Comparison of ENCODE assay signal across 8 cellular contexts in genomic region chr12:51009038-51009437, GRCh38. TPM values are rescaled to one million over a fixed set of nuclear protein-coding genes. Genes with fewer than 3 reads are reported as not detected.
A peak's percentile ranks its signal among the peaks of the same experiment; 100 is the strongest.
DNase-seq lines count a peak whose midpoint lies in the region; ATAC-seq, FAIRE-seq and TF ChIP-seq lines count a peak whose summit lies in the region.

No MANE protein-coding gene starts in this region.

- H2BK120ac ChIP-seq in trophoblast cell (ENCODE audit: insufficient read depth, low read length, poor library complexity), result no peak overlapping the region

- H3K14ac ChIP-seq in trophoblast cell (ENCODE audit: low read length), result no peak overlapping the region

- no peak overlapping the region for H4K91ac ChIP-seq in trophoblast cell (ENCODE audit: low read depth, low read length)

- TF ChIP-seq CTCF in HL-60 (IDR thresholded peaks at IDR 0.05; ENCODE audit: insufficient read depth, low read length), result no peak
- TF ChIP-seq CTCF in esophagus squamous epithelium (IDR thresholded peaks at IDR 0.05), result no peak
- TF ChIP-seq CTCF in D721Med (IDR thresholded peaks at IDR 0.05; ENCODE audit: insufficient read depth, missing control alignments), result no peak

- H3K23ac ChIP-seq in trophoblast cell (ENCODE audit: low read length), result no peak overlapping the region

- TF ChIP-seq POLR2A in esophagus squamous epithelium (IDR thresholded peaks at IDR 0.05), result peak in 2 of 4 donors; percentile 21 to 32

- H3K27ac ChIP-seq in HL-60 (replicated peaks) (peak overlapping the region; percentile 72), esophagus squamous epithelium (peak overlapping the region in 3 of 4 donors; percentile 20 to 55 (median 51)), trophoblast cell (ENCODE audit: low read depth, low read length) (no peak overlapping the region)

- no peak overlapping the region for H3K18ac ChIP-seq in trophoblast cell (ENCODE audit: low read length)

- H3K4me3 ChIP-seq in HL-60 (replicated peaks; ENCODE audit: insufficient read depth, low read length) (no peak overlapping the region), esophagus squamous epithelium (no peak overlapping the region), trophoblast cell (ENCODE audit: low read depth, low read length) (no peak overlapping the region)

- no peak overlapping the region for H2AFZ ChIP-seq in trophoblast cell (ENCODE audit: insufficient read depth, low read length, poor library complexity)

- H3K27me3 ChIP-seq in HL-60 (ENCODE audit: insufficient read depth, poor library complexity, severe bottlenecking) (no peaks in the 10 kb centered on the region), esophagus squamous epithelium (no peaks in the 10 kb centered on the region), trophoblast cell (ENCODE audit: insufficient read depth, low read length) (no peaks in the 10 kb centered on the region)

- peaks cover 8 to 39% (median 11%) of the 10 kb centered on the region in 3 donors for H3K4me1 ChIP-seq in esophagus squamous epithelium
- peaks cover 7 to 12% of the 10 kb centered on the region in 2 experiments for H3K4me1 ChIP-seq in trophoblast cell (ENCODE audit: control insufficient read depth in 1 of 2, insufficient read depth in 2 of 2, low read length in 2 of 2)

- H3K79me2 ChIP-seq in trophoblast cell (ENCODE audit: control insufficient read depth, insufficient read depth, low read length, poor library complexity), result peaks cover 2% of the 10 kb centered on the region

- H3K4ac ChIP-seq in trophoblast cell (ENCODE audit: low read depth, low read length), result peak overlapping the region; percentile 40

- H2AK5ac ChIP-seq in trophoblast cell (ENCODE audit: low read length), result no peak overlapping the region

- H3K4me2 ChIP-seq in trophoblast cell (ENCODE audit: low read length), result no peak overlapping the region

- intact Hi-C loops in esophagus squamous epithelium (cut with DNase I), result no loop called here

- no peak overlapping the region for H4K8ac ChIP-seq in trophoblast cell (ENCODE audit: low read depth, low read length)

- H3K79me1 ChIP-seq in trophoblast cell (ENCODE audit: low read length), result peaks cover 11% of the 10 kb centered on the region

- no peak overlapping the region for H2BK5ac ChIP-seq in trophoblast cell (ENCODE audit: low read depth, low read length, poor library complexity)

- H4K12ac ChIP-seq in trophoblast cell (ENCODE audit: low read depth, low read length), result no peak overlapping the region

- H3K36me3 ChIP-seq in esophagus squamous epithelium (peaks cover 0 to 43% (median 4%) of the 10 kb centered on the region in 3 donors), trophoblast cell (ENCODE audit: control insufficient read depth in 1 of 2, insufficient read depth in 2 of 2, low read length in 2 of 2) (peaks cover 7 to 10% of the 10 kb centered on the region in 2 experiments)

- ATAC-seq in GM18517 (IDR thresholded peaks at IDR 0.05; ENCODE audit: unreplicated experiment), result no peak

- no peak for FAIRE-seq in D721Med (lab: Jason Lieb, UNC)

- H2BK12ac ChIP-seq in trophoblast cell (ENCODE audit: low read length), result no peak overlapping the region

- no peak overlapping the region for H3K9ac ChIP-seq in trophoblast cell (ENCODE audit: low read length)

- DNase-seq in HL-60 (ENCODE audit: low read depth in 1 of 2, low spot score in 1 of 2) (peak in 1 of 2 experiments; percentile 91), esophagus squamous epithelium (lab: John Stamatoyannopoulos, UW) (no peak), trophoblast cell (peak; percentile 31 to 48), D721Med (ENCODE audit: insufficient read length, low spot score) (no peak), hepatic stellate cell (ENCODE audit: low spot score) (no peak), DMS79 treated with DMSO at 0.1 percent for 48 hours (lab: John Stamatoyannopoulos, UW) (no peak)
- DNase-seq in activated CD4-positive, alpha-beta T cell treated with anti-CD3 and anti-CD28 coated beads, Interleukin-2, amount 50 U/mL, for 4 hours, result peak; percentile 44 to 53

- H3K9me3 ChIP-seq in esophagus squamous epithelium (no peaks in the 10 kb centered on the region), trophoblast cell (ENCODE audit: insufficient read depth, low read depth, low read length) (no peaks in the 10 kb centered on the region)

- 76% methylated on average over 7 to 8 of the region's 8 CpGs for WGBS in esophagus squamous epithelium, 2 donors
- WGBS in trophoblast cell (ENCODE audit: extremely low coverage, insufficient coverage, insufficient read length), result no CpG with 5 or more reads among the region's 8 CpGs

RNA-seq across cellular contexts. Expression of gene SLC11A2, which starts 17.1 kb away (rescaled TPM):
- total RNA-seq in esophagus squamous epithelium, result 10 to 100 TPM; 23.6 to 78.9 (median 39.9) TPM
- polyA plus RNA-seq in trophoblast cell (2013), result 33.1 and 33.8 TPM in 2 replicates

RNA-seq across cellular contexts. Expression of gene LETMD1, which starts 39.1 kb away (rescaled TPM):
- 10 to 100 TPM; 19.1 to 55.3 (median 35.1) TPM for total RNA-seq in esophagus squamous epithelium
- polyA plus RNA-seq in trophoblast cell (2013), result 21.3 TPM in 2 replicates

RNA-seq across cellular contexts. Expression of gene HIGD1C, which starts 56.7 kb away (rescaled TPM):
- total RNA-seq in esophagus squamous epithelium, result not detected
- polyA plus RNA-seq in trophoblast cell (2013), result not detected in 2 replicates

Comparison
In these comparisons a context has a peak if more than half of its experiments do, and no peak if none do; other contexts are left out.
1. DNase-seq: peak in activated CD4-positive, alpha-beta T cell treated with anti-CD3 and anti-CD28 coated beads, Interleukin-2, amount 50 U/mL, for 4 hours (2 of 2) and trophoblast cell (2 of 2); none in esophagus squamous epithelium (single experiment), D721Med (single experiment), hepatic stellate cell (single experiment) and DMS79 treated with DMSO at 0.1 percent for 48 hours (single experiment).